Comparison of ENCODE assay signal across 8 cellular contexts in genomic region chr20:46558511-46558959, GRCh38. TPM values are rescaled to one million over a fixed set of nuclear protein-coding genes. Genes with fewer than 3 reads are reported as not detected.
A peak's percentile ranks its signal among the peaks of the same experiment; 100 is the strongest.
DNase-seq lines count a peak whose midpoint lies in the region; ATAC-seq and TF ChIP-seq lines count a peak whose summit lies in the region.

No MANE protein-coding gene starts in this region.

- no peaks in the 10 kb centered on the region for H3K27me3 ChIP-seq in dorsolateral prefrontal cortex

- peak overlapping the region in 44 of 59 donors; percentile 0 to 100 (median 60) for H3K27ac ChIP-seq in dorsolateral prefrontal cortex

- H3K4me3 ChIP-seq in dorsolateral prefrontal cortex (no peak overlapping the region), skeletal muscle cell (ENCODE audit: low read depth, low read length) (no peak overlapping the region)

- TF ChIP-seq CTCF in dorsolateral prefrontal cortex (IDR thresholded peaks at IDR 0.05 in 54 of 56, conservative IDR thresholded peaks at IDR 0.05 in 2 of 56; ENCODE audit: low read depth in 1 of 56, partially characterized antibody in 56 of 56): peak in 1 of 56 donors; percentile 15

- intact Hi-C loops in dorsolateral prefrontal cortex (cut with DNase I): loop anchor here in 1 of 2 donors (2.0 to 5.0 kb wide), 2 partner anchors 122 to 194 kb away; no protein-coding TSS in a partner anchor

- no peak for ATAC-seq in GM21576 (IDR thresholded peaks at IDR 0.05; ENCODE audit: unreplicated experiment)

- DNase-seq in EL (peak; percentile 90), NCI-H345 (lab: John Stamatoyannopoulos, UW) (peak; percentile 56), dorsolateral prefrontal cortex (peak in 2 of 10 donors; percentile 38 to 77), skeletal muscle cell (ENCODE audit: low read depth) (peak; percentile 64), NCI-H1105 treated with DMSO at 0.1 percent for 48 hours (lab: John Stamatoyannopoulos, UW) (no peak), NK-92 (lab: John Stamatoyannopoulos, UW; ENCODE audit: unreplicated experiment) (no peak)
- no peak for DNase-seq in activated CD8-positive, alpha-beta memory T cell treated with anti-CD3 and anti-CD28 coated beads for 24 hours

RNA-seq across cellular contexts. Expression of gene OCSTAMP, which starts 8.1 kb away (rescaled TPM):
- under 1 TPM in 7 of 120 experiments, not detected in 113; 0.22 to 0.64 (median 0.45) TPM for total RNA-seq in dorsolateral prefrontal cortex

RNA-seq across cellular contexts. Expression of gene ZNF334, which starts 45.2 kb away (rescaled TPM):
- 10 to 100 TPM in 119 of 120 experiments, 1 to 10 TPM in 1; 9.9 to 30.3 (median 15.7) TPM for total RNA-seq in dorsolateral prefrontal cortex

Comparison
In these comparisons a context has a peak if more than half of its experiments do, and no peak if none do; other contexts are left out.
1. DNase-seq: peak in EL (single experiment), NCI-H345 (single experiment) and skeletal muscle cell (single experiment); none in NCI-H1105 treated with DMSO at 0.1 percent for 48 hours (single experiment), NK-92 (single experiment) and activated CD8-positive, alpha-beta memory T cell treated with anti-CD3 and anti-CD28 coated beads for 24 hours (single experiment).